ENCODE assay signal across 14 cellular contexts in genomic region chr15:63940956-63941620, GRCh38.
DNase-seq lines count a peak whose midpoint lies in the region; ATAC-seq and TF ChIP-seq lines count a peak whose summit lies in the region.
"Had no signal": no experiment of that assay in that cellular context is flagged by ENCODE, and none has a peak within 500 bp of the region (broad histone marks: within the 10 kb centered on the region; RNA-seq: fewer than 3 reads in every experiment).

No MANE protein-coding gene starts in this region.

- H3K4me1 ChIP-seq in right cardiac atrium (ENCODE audit: control insufficient read depth, insufficient read depth, low read length) = peaks cover 10% of the 10 kb centered on the region
- peaks cover 0 to 5% (median 0%) of the 10 kb centered on the region in 4 donors for H3K4me1 ChIP-seq in right lobe of liver
- peaks cover 50% of the 10 kb centered on the region for H3K4me1 ChIP-seq in upper lobe of right lung

- WGBS in right cardiac atrium = 42% methylated on average over 4 of the region's 4 CpGs
- 52% methylated on average over 3 of the region's 4 CpGs for WGBS in right lobe of liver (ENCODE audit: insufficient coverage, low coverage, low lambda C conversion rate, missing lambda C conversion rate)

- TF ChIP-seq CTCF in right lobe of liver (IDR thresholded peaks at IDR 0.05) (no peak), upper lobe of right lung (IDR thresholded peaks at IDR 0.05) (no peak)

- peaks cover 25% of the 10 kb centered on the region for H3K4me1 Mint-ChIP-seq in activated T-helper 17 cell treated with anti-CD3 and anti-CD28 coated beads, Interleukin-2, amount 50 U/mL, for 72 hours

- H3K9me3 Mint-ChIP-seq in activated T-helper 17 cell treated with anti-CD3 and anti-CD28 coated beads, Interleukin-2, amount 50 U/mL, for 72 hours = peaks cover 5% of the 10 kb centered on the region
- H3K9me3 Mint-ChIP-seq: stimulated activated naive B cell treated with anti-CD40 and anti-IgM and Interleukin-4, amounts not matched to agents 10 μg/mL and 1 μg/mL and 100 μg/mL, for 72 hours had no signal

- ATAC-seq in Right ventricle myocardium inferior (peak; percentile 33), right cardiac atrium (no peak), right lobe of liver (no peak), upper lobe of right lung (no peak), HG03469 (IDR thresholded peaks at IDR 0.05; ENCODE audit: unreplicated experiment) (no peak)
- no peak for ATAC-seq in activated T-helper 17 cell treated with anti-CD3 and anti-CD28 coated beads, Interleukin-2, amount 50 U/mL, for 72 hours (replicated peaks)
- ATAC-seq: activated CD4-positive, alpha-beta T cell treated with anti-CD3 and anti-CD28 coated beads for 36 hours; esophagus mucosa; stimulated activated naive B cell treated with anti-CD40 and anti-IgM and Interleukin-4, amounts not matched to agents 10 μg/mL and 1 μg/mL and 100 μg/mL, for 72 hours had no signal

- no peaks in the 10 kb centered on the region for H3K9me3 ChIP-seq in right cardiac atrium (ENCODE audit: control insufficient read depth, low read length)
- H3K9me3 ChIP-seq in right lobe of liver = no peaks in the 10 kb centered on the region
- H3K9me3 ChIP-seq in upper lobe of right lung = no peaks in the 10 kb centered on the region

- DNase-seq in Right ventricle myocardium inferior (ENCODE audit: missing footprints) = no peak
- DNase-seq in right cardiac atrium = no peak
- peak in 1 of 3 donors; percentile 40 for DNase-seq in right lobe of liver
- no peak for DNase-seq in upper lobe of right lung
- no peak for DNase-seq in NCI-H2081 treated with DMSO at 0.1 percent for 48 hours (lab: John Stamatoyannopoulos, UW)
- DNase-seq in NCI-H226 = no peak
- DNase-seq: activated CD4-positive, alpha-beta T cell treated with anti-CD3 and anti-CD28 coated beads for 36 hours; NCI-H187; stimulated activated naive B cell treated with anti-CD40 and anti-IgM and Interleukin-4, amounts not matched to agents 10 μg/mL and 1 μg/mL and 100 μg/mL, for 72 hours; SW 1271 had no signal

- no peaks in the 10 kb centered on the region for H3K36me3 ChIP-seq in right lobe of liver
- H3K36me3 ChIP-seq in upper lobe of right lung = no peaks in the 10 kb centered on the region

- H3K27me3 ChIP-seq in right cardiac atrium (ENCODE audit: control insufficient read depth, insufficient read depth) = no peaks in the 10 kb centered on the region
- no peaks in the 10 kb centered on the region for H3K27me3 ChIP-seq in right lobe of liver
- no peaks in the 10 kb centered on the region for H3K27me3 ChIP-seq in upper lobe of right lung

- intact Hi-C loops in Right ventricle myocardium inferior (cut with DNase I) (no loop called here), right cardiac atrium (cut with DNase I) (loop anchor here in 1 of 4 donors (10.0 kb wide), 1 partner anchor 104 kb away; the partner anchor contains the start of gene DAPK2), right lobe of liver (cut with DNase I) (loop anchor here in 1 of 2 donors (10.0 kb wide), 1 partner anchor 46 kb away; no protein-coding TSS in a partner anchor), upper lobe of right lung (cut with DNase I) (no loop called here)

- no peak overlapping the region for H3K4me3 Mint-ChIP-seq in activated T-helper 17 cell treated with anti-CD3 and anti-CD28 coated beads, Interleukin-2, amount 50 U/mL, for 72 hours
- H3K4me3 Mint-ChIP-seq: activated CD4-positive, alpha-beta T cell treated with anti-CD3 and anti-CD28 coated beads for 36 hours; stimulated activated naive B cell treated with anti-CD40 and anti-IgM and Interleukin-4, amounts not matched to agents 10 μg/mL and 1 μg/mL and 100 μg/mL, for 72 hours had no signal

- peak overlapping the region; percentile 29 for H3K27ac Mint-ChIP-seq in activated T-helper 17 cell treated with anti-CD3 and anti-CD28 coated beads, Interleukin-2, amount 50 U/mL, for 72 hours
- H3K27ac Mint-ChIP-seq: activated CD4-positive, alpha-beta T cell treated with anti-CD3 and anti-CD28 coated beads for 36 hours; progenitor cell of endocrine pancreas had no signal

- H3K36me3 Mint-ChIP-seq in activated T-helper 17 cell treated with anti-CD3 and anti-CD28 coated beads, Interleukin-2, amount 50 U/mL, for 72 hours (ENCODE audit: low read depth) = no peaks in the 10 kb centered on the region
- H3K36me3 Mint-ChIP-seq: stimulated activated naive B cell treated with anti-CD40 and anti-IgM and Interleukin-4, amounts not matched to agents 10 μg/mL and 1 μg/mL and 100 μg/mL, for 72 hours had no signal

- H3K27me3 Mint-ChIP-seq in activated T-helper 17 cell treated with anti-CD3 and anti-CD28 coated beads, Interleukin-2, amount 50 U/mL, for 72 hours = no peaks in the 10 kb centered on the region
- H3K27me3 Mint-ChIP-seq: activated CD4-positive, alpha-beta T cell treated with anti-CD3 and anti-CD28 coated beads for 36 hours; progenitor cell of endocrine pancreas; stimulated activated naive B cell treated with anti-CD40 and anti-IgM and Interleukin-4, amounts not matched to agents 10 μg/mL and 1 μg/mL and 100 μg/mL, for 72 hours had no signal

- H3K4me3 ChIP-seq in right cardiac atrium (ENCODE audit: low read length) (no peak overlapping the region), right lobe of liver (no peak overlapping the region), upper lobe of right lung (no peak overlapping the region)

- no peak overlapping the region for H3K27ac ChIP-seq in right cardiac atrium (ENCODE audit: low read length)
- H3K27ac ChIP-seq in right lobe of liver = peak overlapping the region; percentile 8 to 37 (median 36)
- peak overlapping the region; percentile 58 for H3K27ac ChIP-seq in upper lobe of right lung

- TF ChIP-seq POLR2A in right lobe of liver (IDR thresholded peaks at IDR 0.05) = no peak
